34 cellular contexts compared by ENCODE assay signal in genomic region chr1:152125834-152126443, GRCh38. TPM values are rescaled to one million over a fixed set of nuclear protein-coding genes. Genes with fewer than 3 reads are reported as not detected.
"Had no signal": no experiment of that assay in that cellular context is flagged by ENCODE, and none has a peak within 500 bp of the region (broad histone marks: within the 10 kb centered on the region; RNA-seq: fewer than 3 reads in every experiment).

No MANE protein-coding gene starts in this region.

- H3K9me3 ChIP-seq: adrenal gland, body of pancreas, esophagus muscularis mucosa, gastrocnemius medialis, heart left ventricle had no signal

- H3K4me1 Mint-ChIP-seq: activated B cell treated with CpG ODN at 0.5 μM for 24 hours; activated naive CD8-positive, alpha-beta T cell treated with anti-CD3 and anti-CD28 coated beads, Interleukin-2, amount 50 U/mL, for 24 hours; activated T-helper 17 cell treated with anti-CD3 and anti-CD28 coated beads, Interleukin-2, amount 50 U/mL, for 72 hours had no signal

- ATAC-seq: activated CD4-positive, CD25-positive, alpha-beta regulatory T cell treated with anti-CD3 and anti-CD28 coated beads, Interleukin-2, amount 50 U/mL, for 24 hours; activated naive CD8-positive, alpha-beta T cell treated with anti-CD3 and anti-CD28 coated beads, Interleukin-2, amount 50 U/mL, for 24 hours; activated T-cell treated with anti-CD3 and anti-CD28 coated beads, Interleukin-2, amount 50 U/mL, for 4 hours; activated T-helper 17 cell treated with anti-CD3 and anti-CD28 coated beads, Interleukin-2, amount 50 U/mL, for 72 hours; body of pancreas; effector memory CD8-positive, alpha-beta T cell; foreskin keratinocyte; gastrocnemius medialis; heart left ventricle; T-helper 17 cell had no signal

- H3K27me3 ChIP-seq: body of pancreas had no signal

- H3K36me3 ChIP-seq: adrenal gland, esophagus muscularis mucosa, gastrocnemius medialis, heart left ventricle, WERI-Rb-1 had no signal

- H3K4me3 Mint-ChIP-seq: activated B cell treated with CpG ODN at 0.5 μM for 24 hours; activated naive CD8-positive, alpha-beta T cell; activated naive CD8-positive, alpha-beta T cell treated with anti-CD3 and anti-CD28 coated beads, Interleukin-2, amount 50 U/mL, for 24 hours; activated T-cell treated with anti-CD3 and anti-CD28 coated beads, Interleukin-2, amount 50 U/mL, for 4 hours; activated T-helper 17 cell treated with anti-CD3 and anti-CD28 coated beads, Interleukin-2, amount 50 U/mL, for 72 hours; effector memory CD8-positive, alpha-beta T cell; T-helper 17 cell; T-helper 2 cell treated with Interferon-gamma antibody and Interleukin-4, amounts not matched to agents 5 μg/mL and 100 μg/mL, for 36 hours had no signal

- H3K27ac Mint-ChIP-seq: activated B cell treated with CpG ODN at 0.5 μM for 24 hours; activated naive CD8-positive, alpha-beta T cell; activated naive CD8-positive, alpha-beta T cell treated with anti-CD3 and anti-CD28 coated beads, Interleukin-2, amount 50 U/mL, for 24 hours; activated T-helper 17 cell treated with anti-CD3 and anti-CD28 coated beads, Interleukin-2, amount 50 U/mL, for 72 hours; effector memory CD8-positive, alpha-beta T cell; T-helper 17 cell; T-helper 2 cell treated with Interferon-gamma antibody and Interleukin-4, amounts not matched to agents 5 μg/mL and 100 μg/mL, for 36 hours had no signal

- H3K9me3 Mint-ChIP-seq: activated B cell treated with CpG ODN at 0.5 μM for 24 hours; activated T-cell treated with anti-CD3 and anti-CD28 coated beads, Interleukin-2, amount 50 U/mL, for 4 hours; activated T-helper 17 cell treated with anti-CD3 and anti-CD28 coated beads, Interleukin-2, amount 50 U/mL, for 72 hours; T-helper 2 cell treated with Interferon-gamma antibody and Interleukin-4, amounts not matched to agents 5 μg/mL and 100 μg/mL, for 36 hours had no signal

- DNase-seq: activated B cell treated with CpG ODN at 0.5 μM for 24 hours; activated CD4-positive, alpha-beta T cell treated with anti-CD3 and anti-CD28 coated beads for 48 hours; activated CD4-positive, alpha-beta T cell treated with anti-CD3 and anti-CD28 coated beads, Interleukin-2, amount 50 U/mL, for 1 hour; activated CD4-positive, alpha-beta T cell treated with anti-CD3 and anti-CD28 coated beads, Interleukin-2, amount 50 U/mL, for 48 hours; activated CD8-positive, alpha-beta memory T cell treated with anti-CD3 and anti-CD28 coated beads, Interleukin-2, amount 50 U/mL, for 48 hours; activated effector memory CD4-positive, alpha-beta T cell treated with Interleukin-2 at 50 U/mL for 16 hours; activated gamma-delta T cell treated with Interleukin-2 at 50 U/mL for 16 hours; activated naive CD4-positive, alpha-beta T cell treated with anti-CD3 and anti-CD28 coated beads, Interleukin-2, amount 50 U/mL, for 16 hours; activated naive CD4-positive, alpha-beta T cell treated with Interleukin-2 at 50 U/mL for 16 hours; activated naive CD8-positive, alpha-beta T cell treated with anti-CD3 and anti-CD28 coated beads, Interleukin-2, amount 50 U/mL, for 24 hours; activated T-cell treated with anti-CD3 and anti-CD28 coated beads, Interleukin-2, amount 50 U/mL, for 4 hours; adrenal gland; amygdala; aorta; body of pancreas; caudate nucleus; cortex of kidney; dermis blood vessel endothelial cell; effector CD4-positive, alpha-beta T cell; effector memory CD8-positive, alpha-beta T cell; erythroblast; foreskin keratinocyte; gastrocnemius medialis; glutamatergic neuron; heart left ventricle; T-helper 17 cell; T1000; WERI-Rb-1 had no signal

- H3K4me1 ChIP-seq: adrenal gland, body of pancreas, esophagus muscularis mucosa, foreskin keratinocyte, gastrocnemius medialis, heart left ventricle had no signal

- H3K36me3 Mint-ChIP-seq: activated naive CD8-positive, alpha-beta T cell had no signal

- H3K27ac ChIP-seq: adrenal gland, body of pancreas, esophagus muscularis mucosa, foreskin keratinocyte, gastrocnemius medialis, heart left ventricle, WERI-Rb-1 had no signal

- H3K4me3 ChIP-seq: adrenal gland, body of pancreas, esophagus muscularis mucosa, gastrocnemius medialis, heart left ventricle had no signal

RNA-seq across cellular contexts. Expression of gene TCHH, which starts 10.7 kb away (rescaled TPM):
- total RNA-seq: activated B cell treated with CpG ODN at 0.5 μM for 24 hours, chondrocyte had no signal

RNA-seq across cellular contexts. Expression of gene RPTN, which starts 33.1 kb away (rescaled TPM):
- total RNA-seq: activated B cell treated with CpG ODN at 0.5 μM for 24 hours; activated T-cell treated with anti-CD3 and anti-CD28 coated beads, Interleukin-2, amount 50 U/mL, for 4 hours; activated T-helper 17 cell treated with anti-CD3 and anti-CD28 coated beads, Interleukin-2, amount 50 U/mL, for 72 hours; adrenal gland; aorta; body of pancreas; chondrocyte; dermis blood vessel endothelial cell; esophagus muscularis mucosa; gastrocnemius medialis; heart left ventricle; T-helper 17 cell had no signal
- polyA plus RNA-seq: adrenal gland, aorta, foreskin keratinocyte, heart left ventricle had no signal

RNA-seq across cellular contexts. Expression of gene TCHHL1, which starts 37.1 kb away (rescaled TPM):
- total RNA-seq: activated B cell treated with CpG ODN at 0.5 μM for 24 hours; activated T-cell treated with anti-CD3 and anti-CD28 coated beads, Interleukin-2, amount 50 U/mL, for 4 hours; activated T-helper 17 cell treated with anti-CD3 and anti-CD28 coated beads, Interleukin-2, amount 50 U/mL, for 72 hours; adrenal gland; aorta; body of pancreas; chondrocyte; dermis blood vessel endothelial cell; esophagus muscularis mucosa; foreskin keratinocyte; gastrocnemius medialis; heart left ventricle; T-helper 17 cell had no signal
- polyA plus RNA-seq: adrenal gland, aorta, foreskin keratinocyte, heart left ventricle had no signal
